In genomic region chr5:9045946-9046345, GRCh38 we compare ENCODE assay signal across 17 cellular contexts.
DNase-seq lines count a peak whose midpoint lies in the region; ATAC-seq and TF ChIP-seq lines count a peak whose summit lies in the region.
"Had no signal": no experiment of that assay in that cellular context is flagged by ENCODE, and none has a peak within 500 bp of the region (broad histone marks: within the 10 kb centered on the region; RNA-seq: fewer than 3 reads in every experiment).

No MANE protein-coding gene starts in this region.

- H3K27ac ChIP-seq in SK-N-SH (ENCODE audit: low read depth in 2 of 2, low read length in 1 of 2) (peak overlapping the region in 1 of 2 experiments; percentile 93; a peak in 2 of 4 replicates), epithelial cell of prostate (peak overlapping the region; percentile 92), mesenchymal stem cell (ENCODE audit: low read length, poor library complexity, severe bottlenecking) (no peak overlapping the region)
- H3K27ac ChIP-seq in CD4-positive, alpha-beta memory T cell (ENCODE audit: low read depth, low read length), result no peak overlapping the region
- H3K27ac ChIP-seq: 22Rv1, BLaER1, SJSA1 had no signal

- peak overlapping the region; percentile 4 to 72 for H3K18ac ChIP-seq in mesenchymal stem cell (ENCODE audit: low read depth in 1 of 2, low read length in 2 of 2)

- no peak overlapping the region for H3K4me3 Mint-ChIP-seq in CD4-positive, alpha-beta memory T cell
- H3K4me3 Mint-ChIP-seq in T-helper 2 cell treated with Interferon-gamma antibody and Interleukin-4, amounts not matched to agents 5 μg/mL and 100 μg/mL, for 36 hours, result no peak overlapping the region
- H3K4me3 Mint-ChIP-seq: CD8-positive, alpha-beta memory T cell; H9 had no signal

- no peaks in the 10 kb centered on the region for H3K4me1 Mint-ChIP-seq in CD4-positive, alpha-beta memory T cell
- no peaks in the 10 kb centered on the region for H3K4me1 Mint-ChIP-seq in T-helper 2 cell treated with Interferon-gamma antibody and Interleukin-4, amounts not matched to agents 5 μg/mL and 100 μg/mL, for 36 hours (ENCODE audit: low read depth)
- H3K4me1 Mint-ChIP-seq: CD8-positive, alpha-beta memory T cell; H9 had no signal

- peak overlapping the region; percentile 29; the same call in 1 of the 2 replicates for H3K4me2 ChIP-seq in SK-N-SH
- no peak overlapping the region for H3K4me2 ChIP-seq in mesenchymal stem cell (ENCODE audit: low read length, poor library complexity, severe bottlenecking)
- H3K4me2 ChIP-seq: BLaER1 had no signal

- peaks cover 0 to 14% (median 0%) of the 10 kb centered on the region in 8 donors for H3K9me3 Mint-ChIP-seq in CD4-positive, alpha-beta memory T cell
- peaks cover 4% of the 10 kb centered on the region for H3K9me3 Mint-ChIP-seq in T-helper 2 cell treated with Interferon-gamma antibody and Interleukin-4, amounts not matched to agents 5 μg/mL and 100 μg/mL, for 36 hours
- H3K9me3 Mint-ChIP-seq: H9 had no signal

- TF ChIP-seq CTCF in SK-N-SH (IDR thresholded peaks at IDR 0.05), result no peak

- no peaks in the 10 kb centered on the region for H3K79me2 ChIP-seq in SK-N-SH (ENCODE audit: insufficient read depth)

- WGBS in SK-N-SH (ENCODE audit: low lambda C conversion rate), result 83% methylated on average over 1 of the region's 2 CpGs
- 92% methylated on average over 2 of the region's 2 CpGs for WGBS in mesenchymal stem cell

- H3K27me3 Mint-ChIP-seq in CD4-positive, alpha-beta memory T cell, result no peaks in the 10 kb centered on the region
- H3K27me3 Mint-ChIP-seq in T-helper 2 cell treated with Interferon-gamma antibody and Interleukin-4, amounts not matched to agents 5 μg/mL and 100 μg/mL, for 36 hours (ENCODE audit: low read depth), result no peaks in the 10 kb centered on the region
- H3K27me3 Mint-ChIP-seq: CD8-positive, alpha-beta memory T cell had no signal

- no peak overlapping the region for H3K4ac ChIP-seq in mesenchymal stem cell (ENCODE audit: low read depth in 1 of 2, low read length in 2 of 2)

- no peak overlapping the region for H2BK5ac ChIP-seq in mesenchymal stem cell (ENCODE audit: low read depth, low read length, poor library complexity, severe bottlenecking)

- H3K14ac ChIP-seq in mesenchymal stem cell (ENCODE audit: low read length in 2 of 2), result no peak overlapping the region

- intact Hi-C loops in CD4-positive, alpha-beta memory T cell (cut with micrococcal nuclease), result no loop called here

- H4K91ac ChIP-seq in mesenchymal stem cell (ENCODE audit: low read length), result peak overlapping the region; percentile 52

- CTCF ChIA-PET in SK-N-SH (lab: Yijun Ruan, JAX), result no interaction called here
- CTCF ChIA-PET in CD4-positive, alpha-beta memory T cell (lab: Charles Lee; ENCODE audit: partially characterized antibody), result no interaction called here

- TF ChIP-seq EP300 in SK-N-SH (IDR thresholded peaks at IDR 0.05; ENCODE audit: borderline replicate concordance in 1 of 2, low read depth in 1 of 2, low read length in 1 of 2), result no peak

- peaks cover 12% of the 10 kb centered on the region for H3F3A ChIP-seq in SK-N-SH (replicated peaks; ENCODE audit: insufficient read depth)

- H3K27me3 ChIP-seq in SK-N-SH (ENCODE audit: insufficient read depth), result no peaks in the 10 kb centered on the region
- no peaks in the 10 kb centered on the region for H3K27me3 ChIP-seq in mesenchymal stem cell (ENCODE audit: control insufficient read depth in 1 of 2, insufficient read depth in 1 of 2, low read length in 2 of 2)
- H3K27me3 ChIP-seq in CD4-positive, alpha-beta memory T cell (ENCODE audit: insufficient read depth, low read length), result no peaks in the 10 kb centered on the region
- H3K27me3 ChIP-seq: BLaER1, SJSA1 had no signal

- H3K9me2 ChIP-seq in SK-N-SH, result no peaks in the 10 kb centered on the region

- H3K36me3 ChIP-seq in SK-N-SH (replicated peaks in 1 of 2; ENCODE audit: control insufficient read depth in 1 of 2, insufficient read depth in 2 of 2, low read length in 1 of 2), result peaks cover 0 to 2% of the 10 kb centered on the region in 2 experiments
- peaks cover 8 to 24% of the 10 kb centered on the region in 2 experiments for H3K36me3 ChIP-seq in mesenchymal stem cell (ENCODE audit: control insufficient read depth in 1 of 2, insufficient read depth in 2 of 2, low read depth in 1 of 2, low read length in 2 of 2)
- H3K36me3 ChIP-seq in CD4-positive, alpha-beta memory T cell (ENCODE audit: insufficient read depth, low read length), result no peaks in the 10 kb centered on the region

- no peak overlapping the region for H3K4me3 ChIP-seq in SK-N-SH (ENCODE audit: low read depth in 2 of 2, low read length in 1 of 2)
- no peak overlapping the region for H3K4me3 ChIP-seq in mesenchymal stem cell (ENCODE audit: insufficient read depth in 1 of 2, low read depth in 1 of 2, low read length in 2 of 2)
- no peak overlapping the region for H3K4me3 ChIP-seq in CD4-positive, alpha-beta memory T cell (ENCODE audit: low read length in 2 of 2)
- H3K4me3 ChIP-seq: BLaER1, SJSA1 had no signal

- H3K23ac ChIP-seq in mesenchymal stem cell (ENCODE audit: low read length in 2 of 2), result no peak overlapping the region

- no peak overlapping the region for H2BK120ac ChIP-seq in mesenchymal stem cell (ENCODE audit: low read depth, low read length)

- ATAC-seq in SK-N-SH treated with all-trans-retinoic acid at 6 μM for 48 hours, result no peak; the same call in 2 of the 3 replicates

- H3K79me1 ChIP-seq in mesenchymal stem cell (replicated peaks; ENCODE audit: low read length, poor library complexity, severe bottlenecking), result peaks cover 2% of the 10 kb centered on the region

- H3K9ac ChIP-seq in SK-N-SH, result peak overlapping the region; percentile 60
- no peak overlapping the region for H3K9ac ChIP-seq in mesenchymal stem cell (ENCODE audit: low read length)
- H3K9ac ChIP-seq: BLaER1 had no signal

- no peak overlapping the region for H2BK15ac ChIP-seq in mesenchymal stem cell (ENCODE audit: low read depth, poor library complexity, severe bottlenecking)

- peak overlapping the region; percentile 12 for H4K8ac ChIP-seq in mesenchymal stem cell (ENCODE audit: low read length)

- peaks cover 0 to 18% of the 10 kb centered on the region in 2 experiments; a peak in 3 of 4 replicates for H3K4me1 ChIP-seq in SK-N-SH (ENCODE audit: control insufficient read depth in 1 of 2, insufficient read depth in 2 of 2, low read depth in 1 of 2, low read length in 1 of 2)
- peaks cover 12% of the 10 kb centered on the region for H3K4me1 ChIP-seq in mesenchymal stem cell (ENCODE audit: control insufficient read depth, insufficient read depth, low read depth, low read length)
- H3K4me1 ChIP-seq in CD4-positive, alpha-beta memory T cell (ENCODE audit: insufficient read depth, low read length), result no peaks in the 10 kb centered on the region

- DNase-seq in SK-N-SH, result no peak
- no peak for DNase-seq in epithelial cell of prostate (ENCODE audit: low read depth, low spot score)
- DNase-seq in mesenchymal stem cell, result no peak
- no peak for DNase-seq in CD4-positive, alpha-beta memory T cell
- DNase-seq in T-helper 2 cell treated with Interferon-gamma antibody and Interleukin-4, amounts not matched to agents 5 μg/mL and 100 μg/mL, for 36 hours (ENCODE audit: low spot score), result no peak
- DNase-seq in effector CD8-positive, alpha-beta T cell (lab: John Stamatoyannopoulos, UW), result no peak
- no peak for DNase-seq in hepatic stellate cell (ENCODE audit: low spot score)
- DNase-seq: CD8-positive, alpha-beta memory T cell; DMS79; H9; NCI-H1105; NCI-H1694 treated with DMSO at 0.1 percent for 48 hours; NCI-H69 had no signal

- peak overlapping the region; percentile 34 to 57 for H2BK12ac ChIP-seq in mesenchymal stem cell (ENCODE audit: low read length in 2 of 2)

- POLR2A ChIA-PET in SK-N-SH (lab: Yijun Ruan, JAX), result no interaction called here
- POLR2A ChIA-PET in CD4-positive, alpha-beta memory T cell (lab: Charles Lee; ENCODE audit: partially characterized antibody), result no interaction called here

- no peak for TF ChIP-seq RAD21 in SK-N-SH (IDR thresholded peaks at IDR 0.05; ENCODE audit: low read length)

- no peaks in the 10 kb centered on the region for H4K20me1 ChIP-seq in SK-N-SH (ENCODE audit: insufficient read depth)
- H4K20me1 ChIP-seq: BLaER1 had no signal

- peaks cover 0 to 1% of the 10 kb centered on the region in 2 donors for H3K36me3 Mint-ChIP-seq in CD4-positive, alpha-beta memory T cell
- no peaks in the 10 kb centered on the region for H3K36me3 Mint-ChIP-seq in T-helper 2 cell treated with Interferon-gamma antibody and Interleukin-4, amounts not matched to agents 5 μg/mL and 100 μg/mL, for 36 hours (ENCODE audit: low read depth)
- H3K36me3 Mint-ChIP-seq: CD8-positive, alpha-beta memory T cell had no signal

- H2AFZ ChIP-seq in SK-N-SH (ENCODE audit: low read depth) (peak overlapping the region; percentile 18; the same call in 1 of the 2 replicates), mesenchymal stem cell (ENCODE audit: low read depth, low read length) (no peak overlapping the region)

- H2AK5ac ChIP-seq in mesenchymal stem cell (ENCODE audit: low read length, severe bottlenecking), result peak overlapping the region; percentile 57

- no peak overlapping the region for H3K27ac Mint-ChIP-seq in CD4-positive, alpha-beta memory T cell
- no peak overlapping the region for H3K27ac Mint-ChIP-seq in T-helper 2 cell treated with Interferon-gamma antibody and Interleukin-4, amounts not matched to agents 5 μg/mL and 100 μg/mL, for 36 hours
- H3K27ac Mint-ChIP-seq: CD8-positive, alpha-beta memory T cell had no signal

- H3K9me3 ChIP-seq in SK-N-SH (no peaks in the 10 kb centered on the region), mesenchymal stem cell (ENCODE audit: control insufficient read depth, low read length) (no peaks in the 10 kb centered on the region)
- H3K9me3 ChIP-seq in CD4-positive, alpha-beta memory T cell (ENCODE audit: control insufficient read depth in 1 of 2, low read length in 2 of 2), result no peaks in the 10 kb centered on the region
- H3K9me3 ChIP-seq: SJSA1 had no signal

TF ChIP-seq in SK-N-SH, 30 proteins besides CTCF, POLR2A, EP300 and RAD21 (continues in another document):
- no peak for TF ChIP-seq NFIC (IDR thresholded peaks at IDR 0.05; ENCODE audit: borderline replicate concordance)

TF ChIP-seq in SK-N-SH treated with all-trans-retinoic acid at 6 μM for 48 hours, 23 proteins besides CTCF, POLR2A, EP300 and RAD21 (continues in another document):
- TF ChIP-seq ZFP30 (CRISPR knock-in tag; IDR thresholded peaks at IDR 0.05) (no peak), ZNF70 (CRISPR knock-in tag; IDR thresholded peaks at IDR 0.05) (no peak), ARNTL (CRISPR knock-in tag; IDR thresholded peaks at IDR 0.05; ENCODE audit: borderline replicate concordance, low read depth) (no peak), CREB5 (CRISPR knock-in tag; IDR thresholded peaks at IDR 0.05; ENCODE audit: low read depth) (no peak)
